ENCODE assay signal across 18 cellular contexts in genomic region chr13:89910166-89910565, GRCh38.
A peak's percentile ranks its signal among the peaks of the same experiment; 100 is the strongest.
DNase-seq lines count a peak whose midpoint lies in the region; ATAC-seq lines count a peak whose summit lies in the region.
"Had no signal": no experiment of that assay in that cellular context is flagged by ENCODE, and none has a peak within 500 bp of the region (broad histone marks: within the 10 kb centered on the region; RNA-seq: fewer than 3 reads in every experiment).

No MANE protein-coding gene starts in this region.

- no peak overlapping the region for H3K4me2 ChIP-seq in neuronal stem cell (ENCODE audit: insufficient read depth, low read length, poor library complexity, severe bottlenecking)
- H3K4me2 ChIP-seq: BLaER1 had no signal

- peaks cover 0 to 18% of the 10 kb centered on the region in 2 donors for H3K9me3 Mint-ChIP-seq in stimulated activated naive CD8-positive, alpha-beta T cell treated with anti-CD3 and anti-CD28 coated beads, Interleukin-15, amount 100 ng/mL, for 72 hours

- H4K91ac ChIP-seq in neuronal stem cell (ENCODE audit: low read depth, low read length, poor library complexity): no peak overlapping the region

- H3K23ac ChIP-seq in neuronal stem cell (ENCODE audit: low read depth, low read length, poor library complexity): peak overlapping the region; percentile 80

- no peak for DNase-seq in stimulated activated naive CD8-positive, alpha-beta T cell treated with anti-CD3 and anti-CD28 coated beads, Interleukin-15, Interleukin-2, amounts not matched to agents 100 U/mL and 50 U/mL, for 24 hours
- DNase-seq in stimulated activated naive CD8-positive, alpha-beta T cell treated with anti-CD3 and anti-CD28 coated beads, Interleukin-15, amount 100 ng/mL, for 72 hours: no peak
- DNase-seq in neuronal stem cell (ENCODE audit: low spot score) (no peak), aorta (peak; percentile 35 to 47), MV-4-11 (lab: John Stamatoyannopoulos, UW) (no peak)
- DNase-seq: Caco-2; CD4-positive, CD25-positive, alpha-beta regulatory T cell; CD8-positive, alpha-beta T cell; DMS153; DND-41; GM23248; H7; HCEC 1CT had no signal

- H4K8ac ChIP-seq in neuronal stem cell (ENCODE audit: low read depth, low read length): no peak overlapping the region

- no peaks in the 10 kb centered on the region for H3K27me3 Mint-ChIP-seq in stimulated activated naive CD8-positive, alpha-beta T cell treated with anti-CD3 and anti-CD28 coated beads, Interleukin-15, amount 100 ng/mL, for 72 hours
- H3K27me3 Mint-ChIP-seq: B cell; CD4-positive, CD25-positive, alpha-beta regulatory T cell had no signal

- ATAC-seq in stimulated activated naive CD8-positive, alpha-beta T cell treated with anti-CD3 and anti-CD28 coated beads, Interleukin-15, Interleukin-2, amounts not matched to agents 100 U/mL and 50 U/mL, for 24 hours: peak; percentile 23
- no peak for ATAC-seq in stimulated activated naive CD8-positive, alpha-beta T cell treated with anti-CD3 and anti-CD28 coated beads, Interleukin-15, amount 100 ng/mL, for 72 hours
- no peak for ATAC-seq in aorta (ENCODE audit: low FRiP score)
- ATAC-seq in GM21390 (IDR thresholded peaks at IDR 0.05; ENCODE audit: unreplicated experiment): no peak
- ATAC-seq: CD8-positive, alpha-beta T cell had no signal

- H3K27me3 ChIP-seq in neuronal stem cell (ENCODE audit: control insufficient read depth in 3 of 3, insufficient read depth in 3 of 3, low read depth in 1 of 3, low read length in 3 of 3): no peaks in the 10 kb centered on the region
- no peaks in the 10 kb centered on the region for H3K27me3 ChIP-seq in aorta (ENCODE audit: control insufficient read depth in 1 of 2, insufficient read depth in 2 of 2, low read length in 1 of 2)
- H3K27me3 ChIP-seq: BLaER1 had no signal

- no peak overlapping the region for H2BK15ac ChIP-seq in neuronal stem cell (ENCODE audit: low read length)

- H3K27ac ChIP-seq in neuronal stem cell (replicated peaks; ENCODE audit: low read length) (no peak overlapping the region), aorta (ENCODE audit: low read depth in 1 of 2, low read length in 2 of 2) (no peak overlapping the region)
- H3K27ac ChIP-seq: 22Rv1, BLaER1, C4-2B, GM23248 had no signal

- H3K27ac Mint-ChIP-seq in stimulated activated naive CD8-positive, alpha-beta T cell treated with anti-CD3 and anti-CD28 coated beads, Interleukin-15, amount 100 ng/mL, for 72 hours: no peak overlapping the region
- H3K27ac Mint-ChIP-seq: B cell; CD4-positive, CD25-positive, alpha-beta regulatory T cell; CD8-positive, alpha-beta T cell had no signal

- H2BK12ac ChIP-seq in neuronal stem cell (ENCODE audit: low read length): peak overlapping the region; percentile 90

- H3K18ac ChIP-seq in neuronal stem cell (ENCODE audit: low read length): peak overlapping the region; percentile 52

- no CpG with 5 or more reads among the region's 12 CpGs for whole genome bisulfite sequencing in neuronal stem cell (ENCODE audit: extremely low coverage in 2 of 2, insufficient read length in 2 of 2, insufficient replicate concordance in 1 of 2), 2 donors
- WGBS in aorta, 2 donors: 84 to 85% methylated on average over 12 of the region's 12 CpGs

- H3K9ac ChIP-seq in neuronal stem cell (ENCODE audit: low read depth, low read length, poor library complexity): no peak overlapping the region
- H3K9ac ChIP-seq: BLaER1, GM23248 had no signal

- H3K9me3 ChIP-seq in neuronal stem cell (replicated peaks in 1 of 2; ENCODE audit: control insufficient read depth in 2 of 2, insufficient read depth in 1 of 2, low read depth in 1 of 2, low read length in 2 of 2) (no peaks in the 10 kb centered on the region), aorta (ENCODE audit: control insufficient read depth, low read length) (no peaks in the 10 kb centered on the region)
- H3K9me3 ChIP-seq: BLaER1, Caco-2 had no signal

- peak overlapping the region; percentile 37 for H2AK5ac ChIP-seq in neuronal stem cell (ENCODE audit: low read depth, low read length)

- H2BK5ac ChIP-seq in neuronal stem cell (ENCODE audit: low read length): peak overlapping the region; percentile 82

- H3K4ac ChIP-seq in neuronal stem cell (ENCODE audit: low read length): no peak overlapping the region

- peak overlapping the region in 1 of 2 donors; percentile 6 for H3K4me3 ChIP-seq in neuronal stem cell (ENCODE audit: low read length in 2 of 2)
- H3K4me3 ChIP-seq in aorta (ENCODE audit: low read length in 2 of 2): no peak overlapping the region
- H3K4me3 ChIP-seq: BLaER1, GM23248 had no signal

- H3K4me3 Mint-ChIP-seq in stimulated activated naive CD8-positive, alpha-beta T cell treated with anti-CD3 and anti-CD28 coated beads, Interleukin-15, amount 100 ng/mL, for 72 hours: no peak overlapping the region
- H3K4me3 Mint-ChIP-seq: B cell; CD4-positive, CD25-positive, alpha-beta regulatory T cell; CD8-positive, alpha-beta T cell had no signal

- intact Hi-C loops in aorta (cut with DNase I): no loop called here

- no peak overlapping the region for H2BK120ac ChIP-seq in neuronal stem cell (ENCODE audit: low read depth, low read length)

- H3K4me1 Mint-ChIP-seq in stimulated activated naive CD8-positive, alpha-beta T cell treated with anti-CD3 and anti-CD28 coated beads, Interleukin-15, amount 100 ng/mL, for 72 hours: no peaks in the 10 kb centered on the region
- H3K4me1 Mint-ChIP-seq: B cell; CD4-positive, CD25-positive, alpha-beta regulatory T cell had no signal

- no peaks in the 10 kb centered on the region for H3K79me1 ChIP-seq in neuronal stem cell (ENCODE audit: low read depth, low read length)

- H2AFZ ChIP-seq in neuronal stem cell (ENCODE audit: low read length): no peak overlapping the region
- H2AFZ ChIP-seq: GM23248 had no signal

- no peak overlapping the region for H3K14ac ChIP-seq in neuronal stem cell (ENCODE audit: low read length)

- no peaks in the 10 kb centered on the region for H3K4me1 ChIP-seq in neuronal stem cell (ENCODE audit: control insufficient read depth in 2 of 2, insufficient read depth in 1 of 2, low read depth in 1 of 2, low read length in 2 of 2)
- no peaks in the 10 kb centered on the region for H3K4me1 ChIP-seq in aorta (ENCODE audit: control insufficient read depth in 1 of 2, insufficient read depth in 2 of 2, low read length in 2 of 2)
- H3K4me1 ChIP-seq: BLaER1, Caco-2 had no signal

- no peaks in the 10 kb centered on the region for H3K36me3 ChIP-seq in neuronal stem cell (replicated peaks in 1 of 2; ENCODE audit: control insufficient read depth in 2 of 2, insufficient read depth in 2 of 2, low read length in 2 of 2)
- H3K36me3 ChIP-seq in aorta (ENCODE audit: control insufficient read depth in 1 of 2, insufficient read depth in 2 of 2, low read length in 1 of 2): no peaks in the 10 kb centered on the region
- H3K36me3 ChIP-seq: BLaER1 had no signal

Comparison
In these comparisons a context has a peak if more than half of its experiments do, and no peak if none do; other contexts are left out.
1. DNase-seq: peak in aorta (2 of 2); none in stimulated activated naive CD8-positive, alpha-beta T cell treated with anti-CD3 and anti-CD28 coated beads, Interleukin-15, Interleukin-2, amounts not matched to agents 100 U/mL and 50 U/mL, for 24 hours (single experiment), stimulated activated naive CD8-positive, alpha-beta T cell treated with anti-CD3 and anti-CD28 coated beads, Interleukin-15, amount 100 ng/mL, for 72 hours (0 of 2), neuronal stem cell (single experiment) and MV-4-11 (single experiment).